Comparison of ENCODE assay signal across 13 cellular contexts in the genomic region with DNA sequence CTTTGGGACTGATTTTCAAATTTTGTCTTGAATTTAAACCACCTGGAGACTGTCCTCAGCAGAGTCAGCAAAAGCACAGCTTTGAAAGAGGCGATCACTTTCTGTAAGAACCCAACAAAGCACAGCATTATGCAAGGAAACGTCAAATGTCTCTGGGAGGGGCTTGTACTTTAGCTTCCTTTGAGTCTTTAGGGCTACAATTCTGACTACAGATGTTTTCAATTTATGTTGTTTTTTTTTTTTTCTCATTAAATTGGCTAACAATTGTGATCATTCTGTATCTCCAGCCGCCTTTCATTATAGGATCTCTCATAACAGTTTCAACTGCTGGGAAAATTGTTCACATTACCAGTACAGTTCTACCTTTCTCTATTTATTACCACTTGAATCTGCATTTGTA. TPM values are rescaled to one million over a fixed set of nuclear protein-coding genes. Genes with fewer than 3 reads are reported as not detected.
DNase-seq lines count a peak whose midpoint lies in the region; ATAC-seq and TF ChIP-seq lines count a peak whose summit lies in the region.
"Had no signal": no experiment of that assay in that cellular context is flagged by ENCODE, and none has a peak within 500 bp of the region (broad histone marks: within the 10 kb centered on the region; RNA-seq: fewer than 3 reads in every experiment).

No MANE protein-coding gene starts in this region.

- intact Hi-C loops in left ventricle myocardium superior (cut with micrococcal nuclease), result no loop called here
- intact Hi-C loops in stomach (cut with DNase I; ENCODE audit: low total_unique reads), result no loop called here
- intact Hi-C loops in CD14-positive monocyte (cut with micrococcal nuclease), result no loop called here

- DNase-seq in COLO829 (ENCODE audit: low spot score) (peak; percentile 38), brain microvascular endothelial cell (no peak), left ventricle myocardium superior (no peak), stomach (no peak), CD14-positive monocyte (ENCODE audit: low spot score) (no peak), T-helper 1 cell (no peak), RPMI8226 (no peak)
- DNase-seq: CD4-positive, CD25-positive, alpha-beta regulatory T cell; cerebellar nuclear complex had no signal

- H3K4me1 ChIP-seq in stomach, result no peaks in the 10 kb centered on the region

- H3K9me3 ChIP-seq in stomach, result no peaks in the 10 kb centered on the region

- no peak overlapping the region for H3K4me3 Mint-ChIP-seq in CD14-positive monocyte
- H3K4me3 Mint-ChIP-seq: CD4-positive, CD25-positive, alpha-beta regulatory T cell; natural killer cell treated with Interleukin-12 subunit alpha and Interleukin-12 subunit beta and Interleukin-15 and Interleukin-18, amount 100 ng/mL, for 72 hours; T-helper 1 cell treated with Interleukin-12 subunit alpha and Interleukin-12 subunit beta and Interleukin-4 antibody, amounts not matched to agents 30 μg/mL and 1 μg/mL, for 36 hours had no signal

- no peaks in the 10 kb centered on the region for H3K36me3 ChIP-seq in brain microvascular endothelial cell (replicated peaks)
- no peaks in the 10 kb centered on the region for H3K36me3 ChIP-seq in stomach

- H3K27ac ChIP-seq in brain microvascular endothelial cell (peak overlapping the region; percentile 54), stomach (peak overlapping the region in 3 of 5 donors; percentile 36 to 76 (median 61))

- TF ChIP-seq POLR2A in stomach (IDR thresholded peaks at IDR 0.05), result no peak

- no peak for TF ChIP-seq EP300 in stomach (IDR thresholded peaks at IDR 0.05)

- WGBS in stomach, 5 donors, result 69 to 76% (median 73%) methylated on average over 3 of the region's 3 CpGs

- H3K27ac Mint-ChIP-seq in CD14-positive monocyte, result no peak overlapping the region
- H3K27ac Mint-ChIP-seq: activated T-helper 2 cell treated with anti-CD3 and anti-CD28 coated beads, Interferon-gamma antibody, Interleukin-2, Interleukin-4, amounts not matched to agents 10 μg/mL and 5 μg/mL and 100 μg/mL, durations not matched to agents 14 hours and 24 hours and 36 hours; CD4-positive, CD25-positive, alpha-beta regulatory T cell; natural killer cell treated with Interleukin-12 subunit alpha and Interleukin-12 subunit beta and Interleukin-15 and Interleukin-18, amount 100 ng/mL, for 72 hours; T-helper 1 cell treated with Interleukin-12 subunit alpha and Interleukin-12 subunit beta and Interleukin-4 antibody, amounts not matched to agents 30 μg/mL and 1 μg/mL, for 36 hours had no signal

- no peaks in the 10 kb centered on the region for H3K4me1 Mint-ChIP-seq in CD14-positive monocyte
- H3K4me1 Mint-ChIP-seq: CD4-positive, CD25-positive, alpha-beta regulatory T cell had no signal

- no peaks in the 10 kb centered on the region for H3K36me3 Mint-ChIP-seq in CD14-positive monocyte
- H3K36me3 Mint-ChIP-seq: CD4-positive, CD25-positive, alpha-beta regulatory T cell; natural killer cell treated with Interleukin-12 subunit alpha and Interleukin-12 subunit beta and Interleukin-15 and Interleukin-18, amount 100 ng/mL, for 72 hours had no signal

- TF ChIP-seq CTCF in brain microvascular endothelial cell (IDR thresholded peaks at IDR 0.05; ENCODE audit: low read depth, low read length, missing control alignments) (no peak), stomach (IDR thresholded peaks at IDR 0.05) (no peak), CD14-positive monocyte (IDR thresholded peaks at IDR 0.05) (no peak)

- in situ Hi-C loops in brain microvascular endothelial cell (cut with HindIII; ENCODE audit: low pct_ligation_motif_present, low sequenced_read_pairs), result no loop called here

- ATAC-seq in left ventricle myocardium superior (peak; percentile 83), HG02884 (IDR thresholded peaks at IDR 0.05; ENCODE audit: unreplicated experiment) (no peak)
- ATAC-seq: natural killer cell treated with Interleukin-12 subunit alpha and Interleukin-12 subunit beta and Interleukin-15 and Interleukin-18, amount 100 ng/mL, for 72 hours had no signal

- H3K27me3 Mint-ChIP-seq in CD14-positive monocyte (ENCODE audit: low read depth in 3 of 3), result no peaks in the 10 kb centered on the region
- H3K27me3 Mint-ChIP-seq: CD4-positive, CD25-positive, alpha-beta regulatory T cell; natural killer cell treated with Interleukin-12 subunit alpha and Interleukin-12 subunit beta and Interleukin-15 and Interleukin-18, amount 100 ng/mL, for 72 hours had no signal

- H3K27me3 ChIP-seq in brain microvascular endothelial cell (replicated peaks) (no peaks in the 10 kb centered on the region), stomach (no peaks in the 10 kb centered on the region)

- H3K4me3 ChIP-seq in brain microvascular endothelial cell (ENCODE audit: low read depth, low read length), result no peak overlapping the region
- H3K4me3 ChIP-seq in stomach, result no peak overlapping the region

- H3K9me3 Mint-ChIP-seq in CD14-positive monocyte, result peaks cover 0 to 8% (median 2%) of the 10 kb centered on the region in 7 donors
- H3K9me3 Mint-ChIP-seq: activated T-helper 2 cell treated with anti-CD3 and anti-CD28 coated beads, Interferon-gamma antibody, Interleukin-2, Interleukin-4, amounts not matched to agents 10 μg/mL and 5 μg/mL and 100 μg/mL, durations not matched to agents 14 hours and 24 hours and 36 hours; T-helper 1 cell treated with Interleukin-12 subunit alpha and Interleukin-12 subunit beta and Interleukin-4 antibody, amounts not matched to agents 30 μg/mL and 1 μg/mL, for 36 hours had no signal

RNA-seq across cellular contexts. Expression of a gene that starts 48.3 kb away (rescaled TPM):
- total RNA-seq in left ventricle myocardium superior (51.8 TPM), stomach (1,000 to 10,000 TPM in 2 of 5 donors, 100 to 1,000 TPM in 3; 116 to 7,728 (median 450) TPM)
- polyA plus RNA-seq in stomach (100 to 1,000 TPM in 1 of 3 donors, 10 to 100 TPM in 2; 60.7 to 108 (median 87.2) TPM), CD14-positive monocyte (not detected)
- total RNA-seq: CD4-positive, CD25-positive, alpha-beta regulatory T cell; natural killer cell treated with Interleukin-12 subunit alpha and Interleukin-12 subunit beta and Interleukin-15 and Interleukin-18, amount 100 ng/mL, for 72 hours had no signal
- polyA plus RNA-seq: CD4-positive, CD25-positive, alpha-beta regulatory T cell had no signal
